In genomic region chr15:49506341-49506740, GRCh38 we compare ENCODE assay signal across 18 cellular contexts.
DNase-seq lines count a peak whose midpoint lies in the region; ATAC-seq, FAIRE-seq and TF ChIP-seq lines count a peak whose summit lies in the region.
"Had no signal": no experiment of that assay in that cellular context is flagged by ENCODE, and none has a peak within 500 bp of the region (broad histone marks: within the 10 kb centered on the region; RNA-seq: fewer than 3 reads in every experiment).

No MANE protein-coding gene starts in this region.

- no peak overlapping the region for H3K4ac ChIP-seq in IMR-90 (ENCODE audit: low read depth, low read length)

- H4K91ac ChIP-seq in IMR-90 (ENCODE audit: insufficient read depth, low read depth, low read length): no peak overlapping the region

- intact Hi-C loops in IMR-90 (cut with micrococcal nuclease) (no loop called here), mammary epithelial cell (cut with micrococcal nuclease) (no loop called here)

- H4K20me1 ChIP-seq in IMR-90 (ENCODE audit: insufficient read depth, low read length) (no peaks in the 10 kb centered on the region), mammary epithelial cell (ENCODE audit: insufficient read depth, low read length) (no peaks in the 10 kb centered on the region), keratinocyte (ENCODE audit: control insufficient read depth, extremely low read depth, insufficient read depth, low read length) (no peaks in the 10 kb centered on the region)

- H3K9me1 ChIP-seq in IMR-90 (ENCODE audit: insufficient read depth, low read length) (no peaks in the 10 kb centered on the region), keratinocyte (ENCODE audit: control insufficient read depth, extremely low read depth, insufficient read depth, low read length) (no peaks in the 10 kb centered on the region)

- CTCF ChIA-PET in IMR-90 (lab: Yijun Ruan, JAX): no interaction called here
- CTCF ChIA-PET in mammary epithelial cell (lab: Charles Lee; ENCODE audit: low non-redundant PET): no interaction called here

- no peak for TF ChIP-seq CTCF in IMR-90 (conservative IDR thresholded peaks at IDR 0.05; ENCODE audit: low read depth, low read length)
- TF ChIP-seq CTCF in mammary epithelial cell (conservative IDR thresholded peaks at IDR 0.05 in 1 of 2, IDR thresholded peaks at IDR 0.05 in 1 of 2; ENCODE audit: extremely low read depth in 1 of 2, insufficient read depth in 1 of 2, low read depth in 1 of 2, low read length in 2 of 2): no peak
- TF ChIP-seq CTCF in keratinocyte (optimal IDR thresholded peaks at IDR 0.05 in 1 of 3, IDR thresholded peaks at IDR 0.05 in 1 of 3, conservative IDR thresholded peaks at IDR 0.05 in 1 of 3; ENCODE audit: extremely low read depth in 1 of 3, insufficient read depth in 2 of 3, low read length in 3 of 3): no peak

- peak overlapping the region; percentile 78 for H2BK5ac ChIP-seq in IMR-90 (ENCODE audit: low read depth, low read length, poor library complexity, severe bottlenecking)

- peak overlapping the region; percentile 81; the same call in 1 of the 2 replicates for H3K18ac ChIP-seq in IMR-90 (ENCODE audit: low read depth, low read length)

- H2BK20ac ChIP-seq in IMR-90 (ENCODE audit: low read depth, low read length): peak overlapping the region; percentile 27; the same call in 1 of the 2 replicates

- H4K5ac ChIP-seq in IMR-90 (ENCODE audit: low read depth, low read length): peak overlapping the region; percentile 71; the same call in 1 of the 2 replicates

- H3K36me3 ChIP-seq in IMR-90 (ENCODE audit: control insufficient read depth, insufficient read depth, low read length) (no peaks in the 10 kb centered on the region), mammary epithelial cell (ENCODE audit: insufficient read depth, low read length) (no peaks in the 10 kb centered on the region), keratinocyte (ENCODE audit: control insufficient read depth in 2 of 2, extremely low read depth in 1 of 2, insufficient read depth in 2 of 2, low read length in 2 of 2) (no peaks in the 10 kb centered on the region)
- H3K36me3 ChIP-seq: SJSA1 had no signal

- peak overlapping the region; percentile 3; the same call in 1 of the 2 replicates for H2BK120ac ChIP-seq in IMR-90 (ENCODE audit: low read depth, low read length)

- BruUV-seq in IMR-90 (replicated peaks; lab: Mats Ljungman, UMichigan) (no TSS peak), mammary epithelial cell (replicated peaks; lab: Mats Ljungman, UMichigan) (no TSS peak)

- H3K9ac ChIP-seq in IMR-90 (ENCODE audit: low read depth, low read length): no peak overlapping the region
- no peak overlapping the region for H3K9ac ChIP-seq in mammary epithelial cell (ENCODE audit: insufficient read depth, low read length)
- H3K9ac ChIP-seq in keratinocyte (ENCODE audit: control insufficient read depth, extremely low read depth, insufficient read depth, low read length): no peak overlapping the region

- no peak overlapping the region for H3K4me3 ChIP-seq in IMR-90 (ENCODE audit: insufficient read depth, low read depth, low read length)
- H3K4me3 ChIP-seq in mammary epithelial cell (replicated peaks in 1 of 3; ENCODE audit: insufficient read depth in 1 of 3, low read depth in 2 of 3, low read length in 3 of 3): no peak overlapping the region
- no peak overlapping the region for H3K4me3 ChIP-seq in keratinocyte (ENCODE audit: control insufficient read depth in 2 of 3, extremely low read depth in 1 of 3, insufficient read depth in 2 of 3, low read depth in 1 of 3, low read length in 3 of 3)
- H3K4me3 ChIP-seq: SJSA1 had no signal

- H2BK15ac ChIP-seq in IMR-90 (ENCODE audit: low read depth, low read length): no peak overlapping the region

- H2AFZ ChIP-seq in IMR-90 (replicated peaks; ENCODE audit: low read length, poor library complexity) (no peak overlapping the region), mammary epithelial cell (ENCODE audit: low read depth, low read length) (no peak overlapping the region), keratinocyte (ENCODE audit: control insufficient read depth, low read length) (no peak overlapping the region)

- 0 out of 2 replicates have a peak, but pooled peaks have one; percentile 27 for ATAC-seq in IMR-90 (ENCODE audit: low read depth)

- H4K8ac ChIP-seq in IMR-90 (ENCODE audit: low read depth in 2 of 2, low read length in 2 of 2): peak overlapping the region in 1 of 2 experiments; percentile 25; a peak in 1 of 4 replicates

- H3K27ac ChIP-seq in IMR-90 (ENCODE audit: insufficient read depth, low read length) (no peak overlapping the region), mammary epithelial cell (ENCODE audit: insufficient read depth, low read depth, low read length) (no peak overlapping the region), keratinocyte (ENCODE audit: control insufficient read depth, insufficient read depth, low read length) (no peak overlapping the region), caudate nucleus (ENCODE audit: low read depth, low read length) (no peak overlapping the region)
- H3K27ac ChIP-seq: SJSA1 had no signal

- no peaks in the 10 kb centered on the region for H3K4me1 ChIP-seq in IMR-90 (ENCODE audit: control insufficient read depth, insufficient read depth, low read length)
- H3K4me1 ChIP-seq in mammary epithelial cell (ENCODE audit: insufficient read depth, low read length): peaks cover 9% of the 10 kb centered on the region
- peaks cover 5% of the 10 kb centered on the region for H3K4me1 ChIP-seq in keratinocyte (ENCODE audit: control insufficient read depth, extremely low read depth, insufficient read depth, low read length)
- H3K4me1 ChIP-seq: SJSA1 had no signal

- no peak overlapping the region for H2AK9ac ChIP-seq in IMR-90 (replicated peaks; ENCODE audit: low read depth, low read length, poor library complexity)

- H2AK5ac ChIP-seq in IMR-90 (ENCODE audit: low read depth, low read length): no peak overlapping the region

- TF ChIP-seq POLR2A in IMR-90 (IDR thresholded peaks at IDR 0.05; ENCODE audit: low read depth, low read length): no peak

- FAIRE-seq in keratinocyte (lab: Jason Lieb, UNC): no peak
- FAIRE-seq: H1 had no signal

- dilution Hi-C loops in IMR-90 (cut with HindIII; ENCODE audit: low sequenced_read_pairs, unreplicated experiment): no loop called here
- dilution Hi-C loops in mammary epithelial cell (cut with HindIII; ENCODE audit: low sequenced_read_pairs): no loop called here
- dilution Hi-C loops in keratinocyte (cut with MboI; ENCODE audit: extremely low pct_ligation_motif_present, low sequenced_read_pairs): no loop called here

- H3K14ac ChIP-seq in IMR-90 (replicated peaks; ENCODE audit: low read depth, low read length): no peak overlapping the region

- in situ Hi-C loops in IMR-90 (cut with MboI; ENCODE audit: low sequenced_read_pairs): no loop called here
- in situ Hi-C loops in mammary epithelial cell (cut with MboI; ENCODE audit: low sequenced_read_pairs in 2 of 2): no loop called here

- no peaks in the 10 kb centered on the region for H3K79me2 ChIP-seq in mammary epithelial cell (ENCODE audit: insufficient read depth, low read length)
- no peaks in the 10 kb centered on the region for H3K79me2 ChIP-seq in keratinocyte (ENCODE audit: control insufficient read depth, insufficient read depth, low read length)

- POLR2A ChIA-PET in IMR-90 (lab: Charles Lee; ENCODE audit: unreplicated experiment): no interaction called here

- no peaks in the 10 kb centered on the region for H3K79me1 ChIP-seq in IMR-90 (ENCODE audit: low read depth in 1 of 2, low read length in 2 of 2)

- H3K23ac ChIP-seq in IMR-90 (ENCODE audit: low read depth, low read length): no peak overlapping the region

- H3K4me2 ChIP-seq in IMR-90 (ENCODE audit: low read depth, low read length) (no peak overlapping the region), mammary epithelial cell (ENCODE audit: insufficient read depth, low read depth, low read length) (peak overlapping the region; percentile 51), keratinocyte (ENCODE audit: control insufficient read depth, extremely low read depth, insufficient read depth, low read depth, low read length) (no peak overlapping the region)

- TF ChIP-seq RAD21 in IMR-90 (IDR thresholded peaks at IDR 0.05; ENCODE audit: low read length): no peak

- H3K9me3 ChIP-seq in IMR-90 (ENCODE audit: control insufficient read depth, insufficient read depth, low read length) (peaks cover 5% of the 10 kb centered on the region; the same call in 1 of the 2 replicates), mammary epithelial cell (replicated peaks; ENCODE audit: insufficient read depth, low read length) (no peaks in the 10 kb centered on the region), keratinocyte (ENCODE audit: control insufficient read depth, low read depth, low read length) (no peaks in the 10 kb centered on the region)
- H3K9me3 ChIP-seq: SJSA1 had no signal

- no peaks in the 10 kb centered on the region for H3K27me3 ChIP-seq in IMR-90 (ENCODE audit: control insufficient read depth, insufficient read depth, low read length)
- H3K27me3 ChIP-seq in mammary epithelial cell (ENCODE audit: insufficient read depth, low read length): no peaks in the 10 kb centered on the region
- H3K27me3 ChIP-seq in keratinocyte (ENCODE audit: control insufficient read depth, extremely low read depth, insufficient read depth, low read length): no peaks in the 10 kb centered on the region
- H3K27me3 ChIP-seq: SJSA1 had no signal

- no CpG with 5 or more reads among the region's 1 CpG for WGBS in IMR-90 (ENCODE audit: extremely low coverage in 2 of 2, insufficient read length in 1 of 2), 2 experiments
- 6% methylated on average over 1 of the region's 1 CpG for WGBS in mammary epithelial cell (ENCODE audit: low coverage, missing lambda C conversion rate)

- no peak overlapping the region for H3K56ac ChIP-seq in IMR-90 (ENCODE audit: extremely low read depth, insufficient read depth, low read length)

- DNase-seq in NCI-H1105 treated with DMSO at 0.1 percent for 48 hours (lab: John Stamatoyannopoulos, UW) (peak; percentile 12), NCI-H1105 (lab: John Stamatoyannopoulos, UW) (no peak), IMR-90 (no peak), mammary epithelial cell (peak; percentile 82), keratinocyte (ENCODE audit: low read depth, low spot score) (peak; percentile 76), RKO (ENCODE audit: low spot score) (no peak), caudate nucleus (lab: John Stamatoyannopoulos, UW) (no peak)
- no peak for DNase-seq in activated naive CD4-positive, alpha-beta T cell (lab: John Stamatoyannopoulos, UW)
- DNase-seq: 8988T, COR-L47, DMS153, EL, NCI-H1417 treated with DMSO at 0.1 percent for 48 hours, NCI-H187 treated with DMSO at 0.1 percent for 48 hours, NCI-H446 treated with DMSO at 0.1 percent for 48 hours, NCI-H748 treated with DMSO at 0.1 percent for 48 hours had no signal

TF ChIP-seq in IMR-90, 13 proteins besides CTCF, POLR2A, EP300 and RAD21 (continues in another document):
- TF ChIP-seq CEBPB (IDR thresholded peaks at IDR 0.05; ENCODE audit: low read depth, low read length) (no peak), FOS (IDR thresholded peaks at IDR 0.05; ENCODE audit: low read depth, low read length) (no peak), RFX5 (IDR thresholded peaks at IDR 0.05; ENCODE audit: low read depth, low read length) (no peak), MXI1 (IDR thresholded peaks at IDR 0.05; ENCODE audit: borderline replicate concordance, low read depth, low read length) (no peak)

Comparison
In these comparisons a context has a peak if more than half of its experiments do, and no peak if none do; other contexts are left out.
1. DNase-seq: peak in NCI-H1105 treated with DMSO at 0.1 percent for 48 hours (single experiment), mammary epithelial cell (single experiment) and keratinocyte (single experiment); none in NCI-H1105 (single experiment), IMR-90 (single experiment), activated naive CD4-positive, alpha-beta T cell (0 of 4), RKO (single experiment) and caudate nucleus (0 of 61).